In the genomic region with DNA sequence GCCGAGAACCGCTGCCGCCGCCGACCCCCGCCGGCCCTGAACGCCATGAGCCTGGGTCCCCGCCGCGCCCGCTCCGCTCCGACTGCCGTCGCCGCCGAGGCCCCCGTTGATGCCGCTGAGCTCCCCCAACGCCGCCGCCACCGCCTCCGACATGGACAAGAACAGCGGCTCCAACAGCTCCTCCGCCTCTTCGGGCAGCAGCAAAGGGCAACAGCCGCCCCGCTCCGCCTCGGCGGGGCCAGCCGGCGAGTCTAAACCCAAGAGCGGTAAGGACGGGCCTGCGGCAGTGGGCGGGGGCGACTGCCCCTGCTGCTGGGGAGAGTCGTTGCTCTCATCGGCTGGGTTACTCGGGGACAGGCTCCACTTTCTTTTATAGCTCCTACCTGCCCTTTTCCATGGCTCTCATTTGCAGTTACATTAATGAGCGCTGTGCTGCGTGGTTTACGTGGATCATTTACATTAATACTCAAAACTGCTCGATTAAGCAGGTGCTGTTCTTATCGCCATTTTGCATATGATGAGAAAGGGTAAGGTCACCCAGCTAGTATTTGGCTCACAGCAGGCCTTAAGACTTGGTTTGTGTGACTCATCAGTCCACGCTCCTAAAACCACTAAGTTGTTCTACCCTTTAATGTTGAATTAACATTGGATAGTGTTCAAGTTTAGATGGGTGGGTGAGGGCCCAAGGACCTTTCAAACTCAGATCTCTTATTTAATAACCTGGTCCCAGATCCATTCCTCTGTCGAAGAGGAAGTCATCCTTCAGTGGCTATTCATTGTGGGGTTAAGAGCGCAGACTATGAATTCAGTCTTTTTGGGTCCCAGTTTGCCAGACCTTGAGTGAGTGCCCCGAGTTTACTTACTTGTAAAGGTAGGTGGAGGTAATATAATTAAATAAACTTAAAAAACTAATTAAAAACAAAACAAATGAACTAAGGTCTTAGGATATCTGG, we compare ENCODE assay signal across 8 cellular contexts. TPM values are rescaled to one million over a fixed set of nuclear protein-coding genes. Genes with fewer than 3 reads are reported as not detected.
DNase-seq lines count a peak whose midpoint lies in the region; ATAC-seq and TF ChIP-seq lines count a peak whose summit lies in the region.

No MANE protein-coding gene starts in this region.

- H3K4me3 ChIP-seq in ascending aorta (peak overlapping the region; percentile 88 to 96), iPS-15b (ENCODE audit: low read depth, low read length) (peak overlapping the region; percentile 95)

- no peaks in the 10 kb centered on the region for H3K9me3 ChIP-seq in ascending aorta
- no peaks in the 10 kb centered on the region for H3K9me3 ChIP-seq in iPS-15b (ENCODE audit: control insufficient read depth, insufficient read depth, low read length)

- H3K27ac ChIP-seq in ascending aorta: peak overlapping the region; percentile 93 to 96

- no peaks in the 10 kb centered on the region for H3K36me3 ChIP-seq in ascending aorta
- no peaks in the 10 kb centered on the region for H3K36me3 ChIP-seq in iPS-15b (ENCODE audit: control insufficient read depth, insufficient read depth, low read length)

- H3K27me3 Mint-ChIP-seq in T-helper 1 cell treated with Interleukin-12 subunit alpha and Interleukin-12 subunit beta and Interleukin-4 antibody, amounts not matched to agents 30 μg/mL and 1 μg/mL, for 36 hours (ENCODE audit: low read depth): no peaks in the 10 kb centered on the region

- DNase-seq in Caki2 (ENCODE audit: low read depth) (peak; percentile 39), HuH-7 (ENCODE audit: low spot score) (peak; percentile 32), ascending aorta (ENCODE audit: low spot score in 2 of 2) (no peak), midbrain (lab: John Stamatoyannopoulos, UW) (no peak)
- peak; percentile 22 to 32 for DNase-seq in stimulated activated CD4-positive, alpha-beta T cell treated with anti-CD3 and anti-CD28 coated beads, Interleukin-12 subunit alpha, Interleukin-12 subunit beta, amount 100 ng/mL, for 24 hours (ENCODE audit: low read depth in 2 of 2)

- H3K9ac ChIP-seq in iPS-15b (ENCODE audit: low read depth, low read length): peak overlapping the region; percentile 82

- H3K4me3 Mint-ChIP-seq in T-helper 1 cell treated with Interleukin-12 subunit alpha and Interleukin-12 subunit beta and Interleukin-4 antibody, amounts not matched to agents 30 μg/mL and 1 μg/mL, for 36 hours: peak overlapping the region; percentile 87

- no peaks in the 10 kb centered on the region for H3K27me3 ChIP-seq in ascending aorta
- no peaks in the 10 kb centered on the region for H3K27me3 ChIP-seq in iPS-15b (ENCODE audit: control insufficient read depth, insufficient read depth, low read length)

- H3K36me3 Mint-ChIP-seq in T-helper 1 cell treated with Interleukin-12 subunit alpha and Interleukin-12 subunit beta and Interleukin-4 antibody, amounts not matched to agents 30 μg/mL and 1 μg/mL, for 36 hours (ENCODE audit: low read depth): peaks cover 20% of the 10 kb centered on the region

- peak; percentile 33 for ATAC-seq in GM21423 (IDR thresholded peaks at IDR 0.05; ENCODE audit: unreplicated experiment)

- H3K27ac Mint-ChIP-seq in T-helper 1 cell treated with Interleukin-12 subunit alpha and Interleukin-12 subunit beta and Interleukin-4 antibody, amounts not matched to agents 30 μg/mL and 1 μg/mL, for 36 hours: peak overlapping the region; percentile 92

- H3K9me3 Mint-ChIP-seq in T-helper 1 cell treated with Interleukin-12 subunit alpha and Interleukin-12 subunit beta and Interleukin-4 antibody, amounts not matched to agents 30 μg/mL and 1 μg/mL, for 36 hours: no peaks in the 10 kb centered on the region

- in situ Hi-C loops in Caki2 (cut with HindIII; ENCODE audit: low pct_unique_long_range_greater_than_20kb, low sequenced_read_pairs): no loop called here

- H3K4me1 ChIP-seq in ascending aorta (peaks cover 19 to 42% of the 10 kb centered on the region in 2 donors), iPS-15b (ENCODE audit: control insufficient read depth, insufficient read depth, low read length) (peaks cover 10% of the 10 kb centered on the region)

- peaks cover 51% of the 10 kb centered on the region for H3K4me1 Mint-ChIP-seq in T-helper 1 cell treated with Interleukin-12 subunit alpha and Interleukin-12 subunit beta and Interleukin-4 antibody, amounts not matched to agents 30 μg/mL and 1 μg/mL, for 36 hours (ENCODE audit: low read depth)

- TF ChIP-seq CTCF in ascending aorta (IDR thresholded peaks at IDR 0.05): no peak

- intact Hi-C loops in ascending aorta (cut with DNase I): loop anchor here (2.0 to 5.0 kb wide), 2 partner anchors 46 to 88 kb away; a partner anchor contains a TSS

RNA-seq across cellular contexts. Expression of a gene that starts 0.8 kb away (rescaled TPM):
- total RNA-seq in Caki2 (2014; rRNA removed; shearing (Covaris generic); ENCODE audit: low replicate concordance): 59.8 and 79.9 TPM in 2 replicates
- 147 TPM for total RNA-seq in ascending aorta

RNA-seq across cellular contexts. Expression of a gene that starts 6.0 kb away (rescaled TPM):
- total RNA-seq in Caki2 (2014; rRNA removed; shearing (Covaris generic); ENCODE audit: low replicate concordance): 19.3 and 35.9 TPM in 2 replicates
- 5.9 TPM for total RNA-seq in ascending aorta

RNA-seq across cellular contexts. Expression of a gene that starts 39.1 kb away (rescaled TPM):
- total RNA-seq in Caki2 (2014; rRNA removed; shearing (Covaris generic); ENCODE audit: low replicate concordance): 551 and 600 TPM in 2 replicates
- 216 TPM for total RNA-seq in ascending aorta

RNA-seq across cellular contexts. Expression of a gene that starts 46.2 kb away (rescaled TPM):
- 68.5 and 78.9 TPM in 2 replicates for total RNA-seq in Caki2 (2014; rRNA removed; shearing (Covaris generic); ENCODE audit: low replicate concordance)
- 3.0 TPM for total RNA-seq in ascending aorta

Comparison
In these comparisons a context has a peak if more than half of its experiments do, and no peak if none do; other contexts are left out.
1. DNase-seq: peak in Caki2 (single experiment), HuH-7 (single experiment) and stimulated activated CD4-positive, alpha-beta T cell treated with anti-CD3 and anti-CD28 coated beads, Interleukin-12 subunit alpha, Interleukin-12 subunit beta, amount 100 ng/mL, for 24 hours (2 of 2); none in ascending aorta (0 of 2) and midbrain (single experiment).